ENCODE assay signal across 10 cellular contexts in genomic region chr9:91758491-91758981, GRCh38.
DNase-seq lines count a peak whose midpoint lies in the region; ATAC-seq and TF ChIP-seq lines count a peak whose summit lies in the region.
"Had no signal": no experiment of that assay in that cellular context is flagged by ENCODE, and none has a peak within 500 bp of the region (broad histone marks: within the 10 kb centered on the region; RNA-seq: fewer than 3 reads in every experiment).

No MANE protein-coding gene starts in this region.

- intact Hi-C loops in activated CD4-positive, alpha-beta T cell treated with anti-CD3 and anti-CD28 coated beads, Interleukin-2, amount 10 ng/mL, durations not matched to agents 24 days and 14 days (cut with micrococcal nuclease), result no loop called here
- intact Hi-C loops in vagina (cut with DNase I), result no loop called here

- H3K27me3 ChIP-seq in gastroesophageal sphincter (no peaks in the 10 kb centered on the region), vagina (no peaks in the 10 kb centered on the region)
- H3K27me3 ChIP-seq: BLaER1 had no signal

- H3K36me3 ChIP-seq in gastroesophageal sphincter (peaks cover 0 to 26% of the 10 kb centered on the region in 2 donors), vagina (peaks cover 0 to 3% of the 10 kb centered on the region in 2 donors)
- H3K36me3 ChIP-seq: BLaER1 had no signal

- no peaks in the 10 kb centered on the region for H3K36me3 Mint-ChIP-seq in activated CD4-positive, alpha-beta T cell treated with anti-CD3 and anti-CD28 coated beads, Interleukin-2, amount 10 ng/mL, durations not matched to agents 24 days and 14 days (ENCODE audit: low read depth)
- H3K36me3 Mint-ChIP-seq: activated naive CD4-positive, alpha-beta T cell treated with anti-CD3 and anti-CD28 coated beads, Interleukin-2, amount 50 U/mL, for 24 hours had no signal

- H3K4me3 Mint-ChIP-seq in activated CD4-positive, alpha-beta T cell treated with anti-CD3 and anti-CD28 coated beads, Interleukin-2, amount 10 ng/mL, durations not matched to agents 24 days and 14 days, result no peak overlapping the region
- H3K4me3 Mint-ChIP-seq: activated naive CD4-positive, alpha-beta T cell treated with anti-CD3 and anti-CD28 coated beads, Interleukin-2, amount 50 U/mL, for 24 hours had no signal

- no peak for TF ChIP-seq EP300 in gastroesophageal sphincter (IDR thresholded peaks at IDR 0.05)

- no peak overlapping the region for H3K27ac Mint-ChIP-seq in activated CD4-positive, alpha-beta T cell treated with anti-CD3 and anti-CD28 coated beads, Interleukin-2, amount 10 ng/mL, durations not matched to agents 24 days and 14 days
- H3K27ac Mint-ChIP-seq: activated naive CD4-positive, alpha-beta T cell treated with anti-CD3 and anti-CD28 coated beads, Interleukin-2, amount 50 U/mL, for 24 hours had no signal

- 72 to 73% methylated on average over 3 to 5 of the region's 5 CpGs for WGBS in gastroesophageal sphincter (ENCODE audit: low coverage in 1 of 2), 2 donors

- no peaks in the 10 kb centered on the region for H3K4me1 ChIP-seq in gastroesophageal sphincter
- H3K4me1 ChIP-seq in vagina, result no peaks in the 10 kb centered on the region
- H3K4me1 ChIP-seq: BLaER1 had no signal

- H3K27ac ChIP-seq in gastroesophageal sphincter (no peak overlapping the region), vagina (no peak overlapping the region)
- H3K27ac ChIP-seq: BLaER1 had no signal

- H3K27me3 Mint-ChIP-seq in activated CD4-positive, alpha-beta T cell treated with anti-CD3 and anti-CD28 coated beads, Interleukin-2, amount 10 ng/mL, durations not matched to agents 24 days and 14 days, result peaks cover 20% of the 10 kb centered on the region

- H3K4me3 ChIP-seq in gastroesophageal sphincter, result no peak overlapping the region
- no peak overlapping the region for H3K4me3 ChIP-seq in vagina
- H3K4me3 ChIP-seq: BLaER1 had no signal

- H3K4me1 Mint-ChIP-seq in activated CD4-positive, alpha-beta T cell treated with anti-CD3 and anti-CD28 coated beads, Interleukin-2, amount 10 ng/mL, durations not matched to agents 24 days and 14 days, result no peaks in the 10 kb centered on the region
- H3K4me1 Mint-ChIP-seq: activated naive CD4-positive, alpha-beta T cell treated with anti-CD3 and anti-CD28 coated beads, Interleukin-2, amount 50 U/mL, for 24 hours had no signal

- H3K9me3 ChIP-seq in gastroesophageal sphincter (peaks cover 0 to 5% (median 0%) of the 10 kb centered on the region in 3 donors), vagina (no peaks in the 10 kb centered on the region)
- H3K9me3 ChIP-seq: BLaER1 had no signal

- TF ChIP-seq CTCF in gastroesophageal sphincter (IDR thresholded peaks at IDR 0.05) (peak; percentile 13 to 69 (median 50)), vagina (IDR thresholded peaks at IDR 0.05) (peak in 1 of 3 experiments; percentile 42)

- ATAC-seq in GM19467 (IDR thresholded peaks at IDR 0.05; ENCODE audit: unreplicated experiment), result peak; percentile 73
- peak; percentile 49 for ATAC-seq in gastroesophageal sphincter

- TF ChIP-seq POLR2A in gastroesophageal sphincter (IDR thresholded peaks at IDR 0.05) (no peak), vagina (IDR thresholded peaks at IDR 0.05) (no peak)

- DNase-seq in NCI-H1417 (lab: John Stamatoyannopoulos, UW), result peak; percentile 9 to 48 (median 22)
- no peak for DNase-seq in NCI-H1417 treated with DMSO at 0.1 percent for 48 hours (lab: John Stamatoyannopoulos, UW)
- peak in 60 of 76 experiments; percentile 7 to 71 (median 44) for DNase-seq in HUDEP-2 (lab: John Stamatoyannopoulos, UW; ENCODE audit: unreplicated experiment in 76 of 76)
- peak; percentile 82 for DNase-seq in activated CD4-positive, alpha-beta T cell treated with anti-CD3 and anti-CD28 coated beads, Interleukin-2, amount 10 ng/mL, durations not matched to agents 24 days and 14 days
- DNase-seq in stimulated activated CD8-positive, alpha-beta memory T cell treated with anti-CD3 and anti-CD28 coated beads, Interleukin-15, amount 100 ng/mL, for 24 hours (ENCODE audit: low read depth), result peak; percentile 11
- DNase-seq in vagina (ENCODE audit: extremely low spot score in 2 of 2), result no peak

- no peaks in the 10 kb centered on the region for H3K9me3 Mint-ChIP-seq in activated CD4-positive, alpha-beta T cell treated with anti-CD3 and anti-CD28 coated beads, Interleukin-2, amount 10 ng/mL, durations not matched to agents 24 days and 14 days

Comparison
In these comparisons a context has a peak if more than half of its experiments do, and no peak if none do; other contexts are left out.
1. DNase-seq: peak in NCI-H1417 (3 of 3), HUDEP-2 (60 of 76), activated CD4-positive, alpha-beta T cell treated with anti-CD3 and anti-CD28 coated beads, Interleukin-2, amount 10 ng/mL, durations not matched to agents 24 days and 14 days (single experiment) and stimulated activated CD8-positive, alpha-beta memory T cell treated with anti-CD3 and anti-CD28 coated beads, Interleukin-15, amount 100 ng/mL, for 24 hours (single experiment); none in NCI-H1417 treated with DMSO at 0.1 percent for 48 hours (single experiment) and vagina (0 of 2).